In genomic region chr3:72481542-72481941, GRCh38 we compare ENCODE assay signal across 1 cellular context.
TF ChIP-seq lines count a peak whose summit lies in the region.

No MANE protein-coding gene starts in this region.

TF ChIP-seq in GM12878, 131 proteins besides CTCF, POLR2A, EP300 and RAD21 (continued from another document):
- TF ChIP-seq, protein P1, sequence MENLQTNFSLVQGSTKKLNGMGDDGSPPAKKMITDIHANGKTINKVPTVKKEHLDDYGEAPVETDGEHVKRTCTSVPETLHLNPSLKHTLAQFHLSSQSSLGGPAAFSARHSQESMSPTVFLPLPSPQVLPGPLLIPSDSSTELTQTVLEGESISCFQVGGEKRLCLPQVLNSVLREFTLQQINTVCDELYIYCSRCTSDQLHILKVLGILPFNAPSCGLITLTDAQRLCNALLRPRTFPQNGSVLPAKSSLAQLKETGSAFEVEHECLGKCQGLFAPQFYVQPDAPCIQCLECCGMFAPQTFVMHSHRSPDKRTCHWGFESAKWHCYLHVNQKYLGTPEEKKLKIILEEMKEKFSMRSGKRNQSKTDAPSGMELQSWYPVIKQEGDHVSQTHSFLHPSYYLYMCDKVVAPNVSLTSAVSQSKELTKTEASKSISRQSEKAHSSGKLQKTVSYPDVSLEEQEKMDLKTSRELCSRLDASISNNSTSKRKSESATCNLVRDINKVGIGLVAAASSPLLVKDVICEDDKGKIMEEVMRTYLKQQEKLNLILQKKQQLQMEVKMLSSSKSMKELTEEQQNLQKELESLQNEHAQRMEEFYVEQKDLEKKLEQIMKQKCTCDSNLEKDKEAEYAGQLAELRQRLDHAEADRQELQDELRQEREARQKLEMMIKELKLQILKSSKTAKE (IDR thresholded peaks at IDR 0.05; ENCODE audit: low read depth, poor library complexity, severe bottlenecking), result no peak
- TF ChIP-seq RB1 (IDR thresholded peaks at IDR 0.05; ENCODE audit: borderline replicate concordance) (no peak), RELA (IDR thresholded peaks at IDR 0.05; ENCODE audit: borderline replicate concordance, partially characterized antibody) (no peak), GATAD2B (conservative IDR thresholded peaks at IDR 0.05; ENCODE audit: low read depth) (no peak), CHD2 (IDR thresholded peaks at IDR 0.05; ENCODE audit: borderline replicate concordance, low read depth, low read length) (no peak)
